21 cellular contexts compared by ENCODE assay signal in genomic region chr7:157297071-157297638, GRCh38. TPM values are rescaled to one million over a fixed set of nuclear protein-coding genes. Genes with fewer than 3 reads are reported as not detected.
DNase-seq lines count a peak whose midpoint lies in the region; ATAC-seq, FAIRE-seq and TF ChIP-seq lines count a peak whose summit lies in the region.
"Had no signal": no experiment of that assay in that cellular context is flagged by ENCODE, and none has a peak within 500 bp of the region (broad histone marks: within the 10 kb centered on the region; RNA-seq: fewer than 3 reads in every experiment).

No MANE protein-coding gene starts in this region.

- TF ChIP-seq RAD21 in H1 (IDR thresholded peaks at IDR 0.05 in 1 of 2, conservative IDR thresholded peaks at IDR 0.05 in 1 of 2; ENCODE audit: low read depth in 2 of 2, low read length in 2 of 2), result no peak

- peaks cover 0 to 10% of the 10 kb centered on the region in 2 experiments for H4K20me1 ChIP-seq in H1 (replicated peaks in 1 of 2; ENCODE audit: control insufficient read depth in 1 of 2, insufficient read depth in 2 of 2, low read length in 2 of 2)

- POLR2A ChIA-PET in A673 (lab: Charles Lee; ENCODE audit: low non-redundant PET), result no interaction called here
- POLR2A ChIA-PET in H1 (lab: Charles Lee; ENCODE audit: partially characterized antibody), result interaction anchor here (1.1 to 1.7 kb wide), 5 partner anchors 9 to 43 kb away, joined by 3 to 4 read pairs (median 3); no protein-coding TSS in a partner anchor
- POLR2A ChIA-PET in CD4-positive, alpha-beta T cell (lab: Charles Lee), result no interaction called here

- H3K23me2 ChIP-seq in H1 (ENCODE audit: low read depth, low read length), result peaks cover 13% of the 10 kb centered on the region

- DNase-seq in NCI-H82 (lab: John Stamatoyannopoulos, UW) (peak; percentile 35), NCI-H82 treated with DMSO at 0.1 percent for 48 hours (lab: John Stamatoyannopoulos, UW; ENCODE audit: unreplicated experiment) (no peak), A673 (ENCODE audit: low spot score) (peak; percentile 96), NCI-H146 treated with DMSO at 0.1 percent for 48 hours (lab: John Stamatoyannopoulos, UW; ENCODE audit: unreplicated experiment) (peak; percentile 20), H1 (ENCODE audit: low read depth in 1 of 2, low spot score in 2 of 2) (no peak)
- no peak for DNase-seq in activated CD4-positive, alpha-beta T cell treated with anti-CD3 and anti-CD28 coated beads, Interleukin-2, amount 50 U/mL, for 48 hours
- DNase-seq in CD4-positive, alpha-beta T cell, result no peak
- DNase-seq: 8988T; CD4-positive, alpha-beta memory T cell; DMS153; EL; MM.1S; NCI-H1092 treated with DMSO at 0.1 percent for 48 hours; NCI-H1694; NCI-H2227 treated with DMSO at 0.1 percent for 48 hours; NCI-H524; PC-3 had no signal

- H3K23ac ChIP-seq in H1 (ENCODE audit: insufficient read length), result no peak overlapping the region

- FAIRE-seq in H1 (lab: Jason Lieb, UNC), result no peak
- FAIRE-seq: GM12878 had no signal

- ATAC-seq in GM19395 (IDR thresholded peaks at IDR 0.05; ENCODE audit: unreplicated experiment), result no peak
- no peak for ATAC-seq in CD4-positive, alpha-beta T cell (ENCODE audit: poor library complexity)
- ATAC-seq: GM12878, HCT116, PC-3 had no signal

- H4K91ac ChIP-seq in H1 (replicated peaks; ENCODE audit: insufficient read length, low read length), result no peak overlapping the region

- no peak overlapping the region for H3K4me2 ChIP-seq in H1 (ENCODE audit: insufficient read depth in 1 of 2, low read depth in 2 of 2, low read length in 2 of 2)

- peaks cover 19% of the 10 kb centered on the region for H3K4me1 Mint-ChIP-seq in CD4-positive, alpha-beta T cell (ENCODE audit: low read depth)

- H3K27ac Mint-ChIP-seq in CD4-positive, alpha-beta T cell, result no peak overlapping the region
- H3K27ac Mint-ChIP-seq: B cell had no signal

- H3K4me3 ChIP-seq in A673 (ENCODE audit: low read depth, low read length, poor library complexity, severe bottlenecking), result no peak overlapping the region
- no peak overlapping the region for H3K4me3 ChIP-seq in H1 (ENCODE audit: extremely low read depth in 1 of 4, insufficient read depth in 2 of 4, low read depth in 3 of 4, low read length in 4 of 4)
- H3K4me3 ChIP-seq: GM12878 had no signal

- no peaks in the 10 kb centered on the region for H3K9me3 Mint-ChIP-seq in CD4-positive, alpha-beta T cell

- no peaks in the 10 kb centered on the region for H3K79me2 ChIP-seq in H1 (ENCODE audit: control insufficient read depth in 1 of 2, insufficient read depth in 2 of 2, low read length in 2 of 2)

- H4K8ac ChIP-seq in H1 (ENCODE audit: extremely low read depth, insufficient read depth, low read length), result no peak overlapping the region

- no peak overlapping the region for H3K14ac ChIP-seq in H1 (ENCODE audit: insufficient read length)

- H3K36me3 ChIP-seq in A673 (ENCODE audit: insufficient read depth, low read length, poor library complexity, severe bottlenecking) (no peaks in the 10 kb centered on the region), H1 (ENCODE audit: control insufficient read depth in 2 of 4, insufficient read depth in 4 of 4, low read length in 3 of 4) (no peaks in the 10 kb centered on the region)

- H3K9me3 ChIP-seq in A673 (ENCODE audit: low read depth, low read length, poor library complexity, severe bottlenecking) (no peaks in the 10 kb centered on the region), H1 (ENCODE audit: insufficient read depth in 2 of 2, low read depth in 1 of 2, low read length in 1 of 2) (no peaks in the 10 kb centered on the region)
- H3K9me3 ChIP-seq in CD4-positive, alpha-beta T cell (ENCODE audit: control insufficient read depth, low read length), result no peaks in the 10 kb centered on the region

- H2BK15ac ChIP-seq in H1 (ENCODE audit: low read length), result no peak overlapping the region

- peak overlapping the region; percentile 87; the same call in 1 of the 2 replicates for H2BK20ac ChIP-seq in H1 (ENCODE audit: low read length)

- no peak overlapping the region for H3K4ac ChIP-seq in H1 (replicated peaks; ENCODE audit: insufficient read length, low read depth, low read length)

- H3K27me3 Mint-ChIP-seq in CD4-positive, alpha-beta T cell, result no peaks in the 10 kb centered on the region

- intact Hi-C loops in A673 (cut with micrococcal nuclease; ENCODE audit: unreplicated experiment), result no loop called here
- intact Hi-C loops in CD4-positive, alpha-beta T cell (cut with DNase I, micrococcal nuclease), result no loop called here

- TF ChIP-seq POLR2A in H1 (IDR thresholded peaks at IDR 0.05; ENCODE audit: control extremely low read depth in 1 of 2, low read depth in 2 of 2, low read length in 2 of 2), result no peak

- no peak overlapping the region for H2BK120ac ChIP-seq in H1 (replicated peaks; ENCODE audit: low read depth, low read length)

- no peaks in the 10 kb centered on the region for H3K27me3 ChIP-seq in A673 (replicated peaks; ENCODE audit: insufficient read depth, low read depth, low read length, poor library complexity)
- peaks cover 0 to 7% (median 0%) of the 10 kb centered on the region in 4 experiments; a peak in 1 of 7 replicates for H3K27me3 ChIP-seq in H1 (replicated peaks in 1 of 4; ENCODE audit: control insufficient read depth in 3 of 4, extremely low read depth in 1 of 4, insufficient read depth in 3 of 4, low read length in 3 of 4)
- no peaks in the 10 kb centered on the region for H3K27me3 ChIP-seq in CD4-positive, alpha-beta T cell (ENCODE audit: control insufficient read depth, insufficient read depth, low read length)

- H3K18ac ChIP-seq in H1 (ENCODE audit: extremely low read depth, low read length), result no peak overlapping the region

- 0 out of 2 replicates have a peak, but pooled peaks cover 3% of the 10 kb centered on the region for H3K79me1 ChIP-seq in H1 (ENCODE audit: low read depth, low read length)

- peaks cover 26% of the 10 kb centered on the region for H3K4me1 ChIP-seq in A673 (ENCODE audit: insufficient read depth, low read length, poor library complexity, severe bottlenecking)
- peaks cover 0 to 9% (median 2%) of the 10 kb centered on the region in 4 experiments; a peak in 4 of 7 replicates for H3K4me1 ChIP-seq in H1 (replicated peaks in 1 of 4; ENCODE audit: control insufficient read depth in 3 of 4, insufficient read depth in 4 of 4, low read length in 3 of 4)

- no peak overlapping the region for H2AK5ac ChIP-seq in H1 (ENCODE audit: low read depth, low read length)

- CTCF ChIA-PET in A673 (lab: Charles Lee) (no interaction called here), H1 (lab: Charles Lee; ENCODE audit: partially characterized antibody) (interaction anchor here (0.7 to 2.8 kb wide), 7 partner anchors 11 to 1482 kb away, joined by 3 to 13 read pairs (median 5); no protein-coding TSS in a partner anchor)
- CTCF ChIA-PET in CD4-positive, alpha-beta T cell (lab: Charles Lee), result no interaction called here

- no TSS peak for BruUV-seq in A673 (replicated peaks; lab: Mats Ljungman, UMichigan)

- H2AFZ ChIP-seq in H1 (ENCODE audit: low read length), result no peak overlapping the region

- H4K5ac ChIP-seq in H1 (ENCODE audit: insufficient read length, low read depth, low read length), result no peak overlapping the region

- H2BK12ac ChIP-seq in H1 (ENCODE audit: low read depth, low read length), result peak overlapping the region; percentile 93; the same call in 1 of the 2 replicates

- no peak overlapping the region for H3K9ac ChIP-seq in H1 (replicated peaks in 1 of 4; ENCODE audit: extremely low read depth in 1 of 4, low read depth in 3 of 4, low read length in 3 of 4)

- H3K27ac ChIP-seq in A673 (ENCODE audit: low read depth, low read length, poor library complexity, severe bottlenecking) (peak overlapping the region; percentile 69), H1 (ENCODE audit: low read depth, low read length) (no peak overlapping the region)
- H3K27ac ChIP-seq in CD4-positive, alpha-beta T cell (ENCODE audit: low read depth, low read length), result no peak overlapping the region

- WGBS in H1 (ENCODE audit: extremely low coverage in 1 of 2, insufficient coverage in 1 of 2, insufficient read length in 1 of 2, insufficient replicate concordance in 2 of 2, low coverage in 1 of 2, low lambda C conversion rate in 2 of 2, missing lambda C conversion rate in 1 of 2), 2 experiments, result 93% methylated on average over 17 of the region's 17 CpGs; no CpG with 5 or more reads in 1 of the 2 experiments

- H2BK5ac ChIP-seq in H1 (ENCODE audit: low read depth, low read length), result 0 out of 2 replicates have a peak overlapping the region, but pooled peaks have one; percentile 19

- H3K4me3 Mint-ChIP-seq in CD4-positive, alpha-beta T cell, result no peak overlapping the region
- H3K4me3 Mint-ChIP-seq: B cell; CD4-positive, alpha-beta memory T cell had no signal

- no peak for TF ChIP-seq EP300 in H1 (IDR thresholded peaks at IDR 0.05; ENCODE audit: borderline replicate concordance in 1 of 2, low read depth in 2 of 2, low read length in 2 of 2)

- TF ChIP-seq CTCF in A673 (conservative IDR thresholded peaks at IDR 0.05; ENCODE audit: low read depth, low read length) (no peak), H1 (IDR thresholded peaks at IDR 0.05; ENCODE audit: control extremely low read depth in 1 of 3, insufficient read depth in 1 of 3, low read depth in 1 of 3, low read length in 3 of 3) (no peak)
- no peak for TF ChIP-seq CTCF in CD4-positive, alpha-beta T cell (IDR thresholded peaks at IDR 0.05)

- no peaks in the 10 kb centered on the region for H3K36me3 Mint-ChIP-seq in CD4-positive, alpha-beta T cell (ENCODE audit: low read depth)
- H3K36me3 Mint-ChIP-seq: CD4-positive, alpha-beta memory T cell had no signal

- no peak overlapping the region for H3K56ac ChIP-seq in H1 (replicated peaks; ENCODE audit: insufficient read length, low read depth, low read length)

TF ChIP-seq in H1, 55 proteins besides CTCF, POLR2A, EP300 and RAD21 (continues in another document):
- TF ChIP-seq TEAD4 (IDR thresholded peaks at IDR 0.05; ENCODE audit: low read depth, low read length), result no peak
- TF ChIP-seq CREB1 (IDR thresholded peaks at IDR 0.05), result no peak
- TF ChIP-seq GABPA (IDR thresholded peaks at IDR 0.05; ENCODE audit: borderline replicate concordance, insufficient read depth, low read length), result no peak
- TF ChIP-seq TBP (IDR thresholded peaks at IDR 0.05; ENCODE audit: low read depth, low read length), result no peak
- TF ChIP-seq SIRT6 (IDR thresholded peaks at IDR 0.05; ENCODE audit: low read length), result no peak
- no peak for TF ChIP-seq SAP30 (IDR thresholded peaks at IDR 0.05; ENCODE audit: insufficient read depth, insufficient replicate concordance, low read length)

RNA-seq across cellular contexts. Expression of gene DNAJB6, which starts 39.6 kb away (rescaled TPM):
- 133 and 146 TPM in 2 replicates for total RNA-seq in A673 (2021)
- total RNA-seq in H1 (2021; fragmentation: NEBNext Ultra II Directional; extraction: Animal tissue kit (Norgen Biotek cat#: 25700)), result 270 and 295 TPM in 2 replicates
- polyA plus RNA-seq in H1 (2011; rRNA removed), result 117 and 166 TPM in 2 replicates
- 170 TPM for polyA plus RNA-seq in H1 (2011; cell fraction: cytosol; rRNA removed)
- 108 TPM for polyA plus RNA-seq in H1 (2011; cell fraction: nucleus; rRNA removed)
- 237 to 389 TPM (median 263 TPM) in 4 replicates for polyA plus RNA-seq in H1 (2012, experiment 1 of 2)
- polyA plus RNA-seq in H1 (2012, experiment 2 of 2), result 129 TPM
- polyA plus RNA-seq in H1 (2013, experiment 1 of 2), result 323 TPM
- 304 TPM for polyA plus RNA-seq in H1 (2013, experiment 2 of 2)
- 66.6 and 92.4 TPM in 2 replicates for polyA minus RNA-seq in H1 (2011; rRNA and poly(A)+ RNA removed)
- polyA minus RNA-seq in H1 (2011; cell fraction: cytosol; rRNA and poly(A)+ RNA removed), result 170 TPM
- 112 TPM for polyA minus RNA-seq in H1 (2011; cell fraction: nucleus; rRNA and poly(A)+ RNA removed)
- total RNA-seq in CD4-positive, alpha-beta T cell, result 100 to 1,000 TPM; 232 to 242 TPM

Comparison
In these comparisons a context has a peak if more than half of its experiments do, and no peak if none do; other contexts are left out.
1. DNase-seq: peak in NCI-H82 (single experiment), A673 (single experiment) and NCI-H146 treated with DMSO at 0.1 percent for 48 hours (single experiment); none in NCI-H82 treated with DMSO at 0.1 percent for 48 hours (single experiment), H1 (0 of 2), activated CD4-positive, alpha-beta T cell treated with anti-CD3 and anti-CD28 coated beads, Interleukin-2, amount 50 U/mL, for 48 hours (0 of 2) and CD4-positive, alpha-beta T cell (0 of 10).